In genomic region chr11:74453373-74453975, GRCh38 we compare ENCODE assay signal across 9 cellular contexts. TPM values are rescaled to one million over a fixed set of nuclear protein-coding genes. Genes with fewer than 3 reads are reported as not detected.
DNase-seq lines count a peak whose midpoint lies in the region; ATAC-seq, FAIRE-seq and TF ChIP-seq lines count a peak whose summit lies in the region.
"Had no signal": no experiment of that assay in that cellular context is flagged by ENCODE, and none has a peak within 500 bp of the region (broad histone marks: within the 10 kb centered on the region; RNA-seq: fewer than 3 reads in every experiment).

No MANE protein-coding gene starts in this region.

- ATAC-seq in RWPE2 (ENCODE audit: low read depth) (peak; percentile 74), foreskin keratinocyte (peak; percentile 46), GM19324 (IDR thresholded peaks at IDR 0.05; ENCODE audit: low FRiP score, unreplicated experiment) (no peak)

- DNase-seq in DMS53 (lab: John Stamatoyannopoulos, UW) (peak; percentile 94), LHCN-M2 (ENCODE audit: low read depth) (peak; percentile 42), RWPE2 (ENCODE audit: low spot score) (no peak), foreskin keratinocyte (peak in 1 of 2 donors; percentile 31), pons (ENCODE audit: low spot score) (peak; percentile 49), urothelium cell line (ENCODE audit: low spot score) (peak; percentile 63)
- DNase-seq in activated T-helper 1 cell treated with anti-CD3 and anti-CD28 coated beads, Interleukin-12 subunit alpha, Interleukin-12 subunit beta, Interleukin-2, Interleukin-4 antibody, amounts not matched to agents 30 ng/mL and 10 ng/mL and 1 ng/mL, durations not matched to agents 14 hours and 24 hours and 36 hours (ENCODE audit: low spot score), result peak; percentile 23

- TF ChIP-seq CTCF in RWPE2 (IDR thresholded peaks at IDR 0.05; ENCODE audit: poor library complexity, severe bottlenecking) (peak; percentile 84), foreskin keratinocyte (conservative IDR thresholded peaks at IDR 0.05) (peak; percentile 85)

- no peak overlapping the region for H3K27ac Mint-ChIP-seq in activated T-helper 1 cell treated with anti-CD3 and anti-CD28 coated beads, Interleukin-12 subunit alpha, Interleukin-12 subunit beta, Interleukin-2, Interleukin-4 antibody, amounts not matched to agents 30 ng/mL and 10 ng/mL and 1 ng/mL, durations not matched to agents 14 hours and 24 hours and 36 hours

- no peaks in the 10 kb centered on the region for H3K36me3 ChIP-seq in RWPE2 (ENCODE audit: low read depth)

- H3K4me1 ChIP-seq in RWPE2 (ENCODE audit: insufficient read depth, poor library complexity, severe bottlenecking) (no peaks in the 10 kb centered on the region), foreskin keratinocyte (no peaks in the 10 kb centered on the region)

- H3K4me3 Mint-ChIP-seq in activated T-helper 1 cell treated with anti-CD3 and anti-CD28 coated beads, Interleukin-12 subunit alpha, Interleukin-12 subunit beta, Interleukin-2, Interleukin-4 antibody, amounts not matched to agents 30 ng/mL and 10 ng/mL and 1 ng/mL, durations not matched to agents 14 hours and 24 hours and 36 hours, result no peak overlapping the region

- H3K9me3 Mint-ChIP-seq in activated T-helper 1 cell treated with anti-CD3 and anti-CD28 coated beads, Interleukin-12 subunit alpha, Interleukin-12 subunit beta, Interleukin-2, Interleukin-4 antibody, amounts not matched to agents 30 ng/mL and 10 ng/mL and 1 ng/mL, durations not matched to agents 14 hours and 24 hours and 36 hours, result no peaks in the 10 kb centered on the region

- H3K9me3 ChIP-seq in RWPE2 (ENCODE audit: severe bottlenecking), result no peaks in the 10 kb centered on the region

- no peaks in the 10 kb centered on the region for H3K36me3 Mint-ChIP-seq in activated T-helper 1 cell treated with anti-CD3 and anti-CD28 coated beads, Interleukin-12 subunit alpha, Interleukin-12 subunit beta, Interleukin-2, Interleukin-4 antibody, amounts not matched to agents 30 ng/mL and 10 ng/mL and 1 ng/mL, durations not matched to agents 14 hours and 24 hours and 36 hours (ENCODE audit: low read depth)

- H3K27ac ChIP-seq in RWPE2 (ENCODE audit: poor library complexity, severe bottlenecking) (no peak overlapping the region), foreskin keratinocyte (no peak overlapping the region)

- FAIRE-seq in urothelium cell line (lab: Jason Lieb, UNC), result peak; percentile 9
- FAIRE-seq: TTC549 had no signal

- peaks cover 12% of the 10 kb centered on the region for H3K27me3 Mint-ChIP-seq in activated T-helper 1 cell treated with anti-CD3 and anti-CD28 coated beads, Interleukin-12 subunit alpha, Interleukin-12 subunit beta, Interleukin-2, Interleukin-4 antibody, amounts not matched to agents 30 ng/mL and 10 ng/mL and 1 ng/mL, durations not matched to agents 14 hours and 24 hours and 36 hours (ENCODE audit: insufficient read depth)

- H3K27me3 ChIP-seq in RWPE2 (ENCODE audit: insufficient read depth, poor library complexity, severe bottlenecking), result no peaks in the 10 kb centered on the region
- peaks cover 22% of the 10 kb centered on the region for H3K27me3 ChIP-seq in foreskin keratinocyte

- peaks cover 7% of the 10 kb centered on the region for H3K4me1 Mint-ChIP-seq in activated T-helper 1 cell treated with anti-CD3 and anti-CD28 coated beads, Interleukin-12 subunit alpha, Interleukin-12 subunit beta, Interleukin-2, Interleukin-4 antibody, amounts not matched to agents 30 ng/mL and 10 ng/mL and 1 ng/mL, durations not matched to agents 14 hours and 24 hours and 36 hours (ENCODE audit: low read depth)

- no peak overlapping the region for H3K4me3 ChIP-seq in RWPE2 (ENCODE audit: severe bottlenecking)

- intact Hi-C loops in activated T-helper 1 cell treated with anti-CD3 and anti-CD28 coated beads, Interleukin-12 subunit alpha, Interleukin-12 subunit beta, Interleukin-2, Interleukin-4 antibody, amounts not matched to agents 30 ng/mL and 10 ng/mL and 1 ng/mL, durations not matched to agents 14 hours and 24 hours and 36 hours (cut with micrococcal nuclease), result loop anchor here (1.0 to 2.0 kb wide), 4 partner anchors 39 to 417 kb away; partner anchors contain the start of gene LIPT2

RNA-seq across cellular contexts. Expression of gene KCNE3, which starts 13.9 kb away (rescaled TPM):
- total RNA-seq in LHCN-M2 (2014; rRNA removed) (0.23 and 0.51 TPM in 2 replicates), foreskin keratinocyte (0.07 TPM in 2 replicates)
- 0.15 TPM for polyA plus RNA-seq in LHCN-M2 (2012)
- total RNA-seq in activated T-helper 1 cell treated with anti-CD3 and anti-CD28 coated beads, Interleukin-12 subunit alpha, Interleukin-12 subunit beta, Interleukin-2, Interleukin-4 antibody, amounts not matched to agents 30 ng/mL and 10 ng/mL and 1 ng/mL, durations not matched to agents 14 hours and 24 hours and 36 hours, result not detected in 2 replicates
- polyA plus RNA-seq in foreskin keratinocyte, result 0.01 TPM in 1 of 2 replicates, not detected in the other

RNA-seq across cellular contexts. Expression of gene LIPT2, which starts 40.0 kb away (rescaled TPM):
- total RNA-seq in LHCN-M2 (2014; rRNA removed), result 1.2 and 4.8 TPM in 2 replicates
- 1.2 TPM for polyA plus RNA-seq in LHCN-M2 (2012)
- total RNA-seq in activated T-helper 1 cell treated with anti-CD3 and anti-CD28 coated beads, Interleukin-12 subunit alpha, Interleukin-12 subunit beta, Interleukin-2, Interleukin-4 antibody, amounts not matched to agents 30 ng/mL and 10 ng/mL and 1 ng/mL, durations not matched to agents 14 hours and 24 hours and 36 hours, result 2.7 and 3.4 TPM in 2 replicates
- 1.7 and 1.9 TPM in 2 replicates for total RNA-seq in foreskin keratinocyte
- polyA plus RNA-seq in foreskin keratinocyte, result 1.6 and 1.7 TPM in 2 replicates

RNA-seq across cellular contexts. Expression of gene PGM2L1, which starts 55.2 kb away (rescaled TPM):
- 22.6 and 27.0 TPM in 2 replicates for total RNA-seq in LHCN-M2 (2014; rRNA removed)
- polyA plus RNA-seq in LHCN-M2 (2012), result 6.6 TPM
- 4.0 and 4.5 TPM in 2 replicates for total RNA-seq in activated T-helper 1 cell treated with anti-CD3 and anti-CD28 coated beads, Interleukin-12 subunit alpha, Interleukin-12 subunit beta, Interleukin-2, Interleukin-4 antibody, amounts not matched to agents 30 ng/mL and 10 ng/mL and 1 ng/mL, durations not matched to agents 14 hours and 24 hours and 36 hours
- total RNA-seq in foreskin keratinocyte, result 2.6 and 4.1 TPM in 2 replicates
- 0.70 and 0.86 TPM in 2 replicates for polyA plus RNA-seq in foreskin keratinocyte
